Comparison of ENCODE assay signal across 13 cellular contexts in the genomic region with DNA sequence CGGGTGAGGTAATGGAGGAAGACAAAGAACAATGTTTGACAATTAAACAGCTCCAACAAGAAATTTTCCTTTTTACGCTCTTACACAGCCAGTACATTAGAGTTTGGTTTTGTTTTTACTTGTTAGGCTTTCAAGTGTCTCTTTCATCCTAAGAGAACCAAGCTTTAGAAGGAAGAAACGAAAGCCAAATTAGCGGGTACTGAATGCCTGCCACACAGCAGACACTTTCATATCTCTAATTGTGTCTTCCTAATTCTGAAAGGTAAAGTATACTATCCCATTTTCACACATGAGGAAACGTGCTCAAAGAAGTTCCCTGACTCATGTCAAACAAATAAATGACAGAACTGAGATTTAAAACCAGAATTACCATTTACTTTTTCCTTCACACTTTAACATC.
DNase-seq lines count a peak whose midpoint lies in the region; ATAC-seq and TF ChIP-seq lines count a peak whose summit lies in the region.
"Had no signal": no experiment of that assay in that cellular context is flagged by ENCODE, and none has a peak within 500 bp of the region (broad histone marks: within the 10 kb centered on the region; RNA-seq: fewer than 3 reads in every experiment).

No MANE protein-coding gene starts in this region.

- TF ChIP-seq CTCF in mucosa of descending colon (IDR thresholded peaks at IDR 0.05), result no peak

- peaks cover 16% of the 10 kb centered on the region for H3K36me3 Mint-ChIP-seq in memory B cell

- peaks cover 9% of the 10 kb centered on the region for H3K9me3 Mint-ChIP-seq in memory B cell

- H3K27ac Mint-ChIP-seq in memory B cell, result peak overlapping the region; percentile 45

- no peak for DNase-seq in activated CD4-positive, CD25-positive, alpha-beta regulatory T cell treated with anti-CD3 and anti-CD28 coated beads, Interleukin-2, amount 50 U/mL, for 72 hours
- no peak for DNase-seq in memory B cell (ENCODE audit: low spot score in 2 of 2)
- DNase-seq in DMS79 (lab: John Stamatoyannopoulos, UW), result no peak
- DNase-seq in mucosa of descending colon, result no peak
- DNase-seq in NCI-H2171 treated with DMSO at 0.1 percent for 48 hours (lab: John Stamatoyannopoulos, UW), result no peak
- DNase-seq: 8988T, KBM-7, lower lobe of right lung, uterus had no signal

- peaks cover 4% of the 10 kb centered on the region for H3K9me3 ChIP-seq in mucosa of descending colon

- H3K4me3 Mint-ChIP-seq in memory B cell, result no peak overlapping the region

- peaks cover 18% of the 10 kb centered on the region for H3K4me1 Mint-ChIP-seq in memory B cell

- no peak overlapping the region for H3K4me3 ChIP-seq in mucosa of descending colon
- H3K4me3 ChIP-seq: lower lobe of right lung, uterus had no signal

- no peaks in the 10 kb centered on the region for H3K36me3 ChIP-seq in mucosa of descending colon (ENCODE audit: low read depth)
- H3K36me3 ChIP-seq: lower lobe of right lung, uterus had no signal

- H3K27me3 Mint-ChIP-seq in memory B cell, result no peaks in the 10 kb centered on the region

- peak; percentile 58 to 68 for ATAC-seq in activated CD4-positive, CD25-positive, alpha-beta regulatory T cell treated with anti-CD3 and anti-CD28 coated beads, Interleukin-2, amount 50 U/mL, for 24 hours
- ATAC-seq in GM21737 (IDR thresholded peaks at IDR 0.05; ENCODE audit: unreplicated experiment) (peak; percentile 73), HG03457 (IDR thresholded peaks at IDR 0.05; ENCODE audit: unreplicated experiment) (peak; percentile 82), memory B cell (ENCODE audit: low read depth) (peak; percentile 62), mucosa of descending colon (no peak)
- ATAC-seq: lower lobe of right lung, Panc1 had no signal

- intact Hi-C loops in mucosa of descending colon (cut with DNase I, micrococcal nuclease), result no loop called here

- peaks cover 7% of the 10 kb centered on the region for H3K4me1 ChIP-seq in mucosa of descending colon (ENCODE audit: low read depth)
- H3K4me1 ChIP-seq: lower lobe of right lung, uterus had no signal
